In the genomic region with DNA sequence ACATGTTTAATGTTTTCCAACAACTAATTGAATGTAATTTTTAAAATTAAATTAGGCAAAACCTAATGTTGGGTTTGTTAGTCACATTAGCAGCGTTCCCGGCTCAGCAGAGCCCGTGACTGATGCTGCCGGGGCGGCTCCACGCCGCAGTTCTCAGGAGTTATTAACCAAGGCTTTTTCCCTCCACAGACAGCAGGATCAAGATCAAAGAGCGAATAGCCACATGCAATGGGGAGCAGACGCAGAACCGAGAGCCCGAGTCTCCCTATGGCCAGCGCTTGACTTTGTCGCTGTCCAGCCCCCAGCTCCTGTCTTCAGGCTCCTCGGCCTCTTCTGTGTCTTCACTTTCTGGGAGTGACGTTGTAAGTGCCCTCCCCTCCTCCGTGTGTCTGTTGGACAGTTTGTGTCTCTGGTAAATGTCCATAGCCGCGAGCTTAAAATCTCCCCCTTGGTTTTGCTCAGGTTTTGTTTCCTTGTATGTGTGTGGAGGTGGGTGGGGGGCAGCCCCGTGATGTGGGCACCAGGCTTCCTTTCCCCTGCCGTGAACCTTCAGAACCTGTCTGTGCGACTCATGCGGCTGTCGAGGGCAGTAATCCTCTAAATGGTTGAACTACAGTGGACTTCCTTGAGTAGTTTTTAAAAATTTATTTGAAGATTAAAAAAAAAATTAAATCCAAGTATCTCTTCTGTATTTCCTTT, we compare ENCODE assay signal across 21 cellular contexts.
"Had no signal": no experiment of that assay in that cellular context is flagged by ENCODE, and none has a peak within 500 bp of the region (broad histone marks: within the 10 kb centered on the region; RNA-seq: fewer than 3 reads in every experiment).

No MANE protein-coding gene starts in this region.

- H3K4me3 Mint-ChIP-seq: activated CD4-positive, alpha-beta T cell treated with anti-CD3 and anti-CD28 coated beads, Interleukin-2, amount 10 ng/mL, durations not matched to agents 24 days and 14 days; activated naive CD8-positive, alpha-beta T cell; activated T-helper 1 cell treated with anti-CD3 and anti-CD28 coated beads, Interleukin-12 subunit alpha, Interleukin-12 subunit beta, Interleukin-2, Interleukin-4 antibody, amounts not matched to agents 30 ng/mL and 10 ng/mL and 1 ng/mL, durations not matched to agents 14 hours and 24 hours and 36 hours; brain; T-helper 17 cell; WTC11 had no signal

- H3K4me3 ChIP-seq: K562 had no signal

- H3K9me3 Mint-ChIP-seq: activated CD4-positive, alpha-beta T cell treated with anti-CD3 and anti-CD28 coated beads, Interleukin-2, amount 10 ng/mL, durations not matched to agents 24 days and 14 days; activated T-helper 1 cell treated with anti-CD3 and anti-CD28 coated beads, Interleukin-12 subunit alpha, Interleukin-12 subunit beta, Interleukin-2, Interleukin-4 antibody, amounts not matched to agents 30 ng/mL and 10 ng/mL and 1 ng/mL, durations not matched to agents 14 hours and 24 hours and 36 hours; brain; WTC11 had no signal

- H3K27ac Mint-ChIP-seq: activated CD4-positive, alpha-beta T cell treated with anti-CD3 and anti-CD28 coated beads, Interleukin-2, amount 10 ng/mL, durations not matched to agents 24 days and 14 days; activated naive CD8-positive, alpha-beta T cell; activated T-helper 1 cell treated with anti-CD3 and anti-CD28 coated beads, Interleukin-12 subunit alpha, Interleukin-12 subunit beta, Interleukin-2, Interleukin-4 antibody, amounts not matched to agents 30 ng/mL and 10 ng/mL and 1 ng/mL, durations not matched to agents 14 hours and 24 hours and 36 hours; brain; T-helper 17 cell; WTC11 had no signal

- H3K27me3 Mint-ChIP-seq: activated CD4-positive, alpha-beta T cell treated with anti-CD3 and anti-CD28 coated beads, Interleukin-2, amount 10 ng/mL, durations not matched to agents 24 days and 14 days; activated naive CD8-positive, alpha-beta T cell; brain; T-helper 17 cell had no signal

- ATAC-seq: K562, PC-3, T-helper 17 cell, WTC11 had no signal

- DNase-seq: activated CD4-positive, alpha-beta T cell treated with anti-CD3 and anti-CD28 coated beads, Interleukin-2, amount 10 ng/mL, durations not matched to agents 24 days and 14 days; activated CD4-positive, alpha-beta T cell treated with anti-CD3 and anti-CD28 coated beads, Interleukin-2, amount 50 U/mL, for 48 hours; activated CD4-positive, CD25-positive, alpha-beta regulatory T cell treated with anti-CD3 and anti-CD28 coated beads, Interleukin-2, amount 50 U/mL, for 72 hours; activated CD8-positive, alpha-beta memory T cell treated with anti-CD3 and anti-CD28 coated beads, Interleukin-2, amount 50 U/mL, for 4 hours; activated effector memory CD4-positive, alpha-beta T cell treated with Interleukin-2 at 50 U/mL for 16 hours; activated naive CD4-positive, alpha-beta T cell; amygdala; Kasumi-1; NCI-H1105 treated with DMSO at 0.1 percent for 48 hours; NCI-H146; NCI-H2029; NCI-H510A treated with DMSO at 0.1 percent for 48 hours; PC-3; SIG-M5; T-helper 17 cell; T-helper 9 cell had no signal
